10 cellular contexts compared by ENCODE assay signal in the genomic region with DNA sequence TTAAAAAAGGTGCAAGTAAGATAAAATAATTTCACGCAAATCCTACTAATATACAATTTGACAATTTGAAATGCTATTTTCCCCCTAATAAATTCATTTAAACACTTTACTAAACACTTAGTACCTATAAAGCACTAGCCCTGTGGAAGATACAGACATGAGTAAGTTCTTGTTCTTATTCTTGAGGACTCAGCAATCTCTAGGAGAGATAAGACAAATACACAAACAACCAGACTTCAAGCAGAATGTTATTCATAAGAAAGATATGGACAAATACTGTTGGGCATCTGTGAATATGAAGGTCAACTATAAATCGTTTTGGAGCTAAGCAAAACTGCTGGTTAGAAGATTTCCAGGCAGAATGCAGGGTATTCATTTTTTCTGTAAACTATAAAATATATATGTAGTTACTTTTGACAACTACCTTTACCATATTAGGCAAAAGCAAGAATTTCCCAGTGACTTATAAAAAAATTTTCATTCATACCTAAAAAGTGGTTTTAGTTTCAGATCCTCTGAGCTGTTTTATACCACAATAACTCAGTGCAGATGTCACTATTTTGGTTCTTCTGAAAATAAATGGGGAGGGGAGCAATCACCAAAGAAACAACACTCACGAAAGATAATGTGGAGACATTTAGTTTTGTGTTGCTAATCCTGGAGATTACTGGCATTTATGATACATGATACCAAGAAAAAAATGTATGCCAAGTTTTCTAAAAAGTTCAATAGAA. TPM values are rescaled to one million over a fixed set of nuclear protein-coding genes. Genes with fewer than 3 reads are reported as not detected.
DNase-seq lines count a peak whose midpoint lies in the region; ATAC-seq lines count a peak whose summit lies in the region.
"Had no signal": no experiment of that assay in that cellular context is flagged by ENCODE, and none has a peak within 500 bp of the region (broad histone marks: within the 10 kb centered on the region; RNA-seq: fewer than 3 reads in every experiment).

No MANE protein-coding gene starts in this region.

- H3K4me3 Mint-ChIP-seq in natural killer cell treated with Interleukin-12 subunit alpha and Interleukin-12 subunit beta and Interleukin-15 and Interleukin-18, amount 100 ng/mL, for 72 hours: peak overlapping the region; percentile 16

- no peaks in the 10 kb centered on the region for H3K9me3 Mint-ChIP-seq in natural killer cell treated with Interleukin-12 subunit alpha and Interleukin-12 subunit beta and Interleukin-15 and Interleukin-18, amount 100 ng/mL, for 72 hours

- DNase-seq in natural killer cell treated with Interleukin-12 subunit alpha and Interleukin-12 subunit beta and Interleukin-15 and Interleukin-18, amount 100 ng/mL, for 72 hours (ENCODE audit: low spot score): no peak
- DNase-seq in NCI-H526 (lab: John Stamatoyannopoulos, UW): no peak
- DNase-seq in COR-L47 (lab: John Stamatoyannopoulos, UW): no peak
- no peak for DNase-seq in occipital lobe (lab: John Stamatoyannopoulos, UW)
- DNase-seq: NCI-H1694 treated with DMSO at 0.1 percent for 48 hours, right lobe of liver had no signal

- H3K27me3 Mint-ChIP-seq in natural killer cell treated with Interleukin-12 subunit alpha and Interleukin-12 subunit beta and Interleukin-15 and Interleukin-18, amount 100 ng/mL, for 72 hours: no peaks in the 10 kb centered on the region

- peaks cover 5% of the 10 kb centered on the region for H3K36me3 Mint-ChIP-seq in natural killer cell treated with Interleukin-12 subunit alpha and Interleukin-12 subunit beta and Interleukin-15 and Interleukin-18, amount 100 ng/mL, for 72 hours

- H3K4me1 Mint-ChIP-seq in natural killer cell treated with Interleukin-12 subunit alpha and Interleukin-12 subunit beta and Interleukin-15 and Interleukin-18, amount 100 ng/mL, for 72 hours (ENCODE audit: low read depth in 2 of 2): peaks cover 43 to 62% of the 10 kb centered on the region in 2 donors

- peak overlapping the region in 1 of 2 donors; percentile 28 for H3K27ac Mint-ChIP-seq in natural killer cell treated with Interleukin-12 subunit alpha and Interleukin-12 subunit beta and Interleukin-15 and Interleukin-18, amount 100 ng/mL, for 72 hours

- ATAC-seq in GM18868 (IDR thresholded peaks at IDR 0.05; ENCODE audit: unreplicated experiment): peak; percentile 56
- ATAC-seq in GM21717 (IDR thresholded peaks at IDR 0.05; ENCODE audit: unreplicated experiment): peak; percentile 42
- peak; percentile 43 for ATAC-seq in HG03558 (IDR thresholded peaks at IDR 0.05; ENCODE audit: extremely low read depth, unreplicated experiment)
- ATAC-seq in natural killer cell treated with Interleukin-12 subunit alpha and Interleukin-12 subunit beta and Interleukin-15 and Interleukin-18, amount 100 ng/mL, for 72 hours: peak in 1 of 2 donors; percentile 31
- ATAC-seq: right lobe of liver, Right ventricle myocardium inferior had no signal

RNA-seq across cellular contexts. Expression of gene VPS41, which starts 3.8 kb away (rescaled TPM):
- total RNA-seq in natural killer cell treated with Interleukin-12 subunit alpha and Interleukin-12 subunit beta and Interleukin-15 and Interleukin-18, amount 100 ng/mL, for 72 hours: 10 to 100 TPM; 74.3 to 79.7 TPM
- total RNA-seq in occipital lobe: 86.9 TPM
